Comparison of ENCODE assay signal across 1 cellular context in genomic region chr17:32127156-32127897, GRCh38.
TF ChIP-seq lines count a peak whose summit lies in the region.

No MANE protein-coding gene starts in this region.

TF ChIP-seq in K562, 482 proteins besides CTCF, POLR2A, EP300 and RAD21 (continued from another document and continues in another):
- TF ChIP-seq ZNF121 (CRISPR knock-in tag; conservative IDR thresholded peaks at IDR 0.05) (no peak), ZNF316 (IDR thresholded peaks at IDR 0.05) (no peak), CXXC5 (CRISPR knock-in tag; IDR thresholded peaks at IDR 0.05) (peak; percentile 78), NUFIP1 (IDR thresholded peaks at IDR 0.05; ENCODE audit: partially characterized antibody) (no peak), CCNT2 (IDR thresholded peaks at IDR 0.05; ENCODE audit: borderline replicate concordance, extremely low read depth, insufficient read length, low read depth, low read length) (peak; percentile 40), POLR2G (IDR thresholded peaks at IDR 0.05; ENCODE audit: low read depth, low read length) (peak; percentile 82), NRF1 (conservative IDR thresholded peaks at IDR 0.05 in 1 of 2, IDR thresholded peaks at IDR 0.05 in 1 of 2) (peak; percentile 90 to 91), CREBBP (IDR thresholded peaks at IDR 0.05; ENCODE audit: low read depth, low read length) (no peak), NCOA1 (IDR thresholded peaks at IDR 0.05; ENCODE audit: low read depth) (no peak), ZBTB11 (CRISPR knock-in tag; IDR thresholded peaks at IDR 0.05) (0 out of 6 replicates have a peak, but pooled peaks of 1 of the 3 experiments have one; percentile 53), THAP12 (CRISPR knock-in tag; IDR thresholded peaks at IDR 0.05) (0 out of 2 replicates have a peak, but pooled peaks have one; percentile 14), GMEB1 (CRISPR knock-in tag; IDR thresholded peaks at IDR 0.05) (peak; percentile 40; the same call in 1 of the 2 replicates), SMAD4 (CRISPR knock-in tag; conservative IDR thresholded peaks at IDR 0.05) (peak; percentile 51; the same call in 1 of the 2 replicates), PPARD (CRISPR knock-in tag; IDR thresholded peaks at IDR 0.05) (no peak), MAX (CRISPR knock-in tag; IDR thresholded peaks at IDR 0.05) (0 out of 2 replicates have a peak, but pooled peaks have one; percentile 31), CBX5 (IDR thresholded peaks at IDR 0.05; ENCODE audit: borderline replicate concordance, low read depth) (no peak), RB1 (IDR thresholded peaks at IDR 0.05; ENCODE audit: low read depth) (0 out of 2 replicates have a peak, but pooled peaks have one; percentile 51), ZNF263 (CRISPR knock-in tag; IDR thresholded peaks at IDR 0.05; ENCODE audit: borderline replicate concordance) (peak; percentile 34; the same call in 1 of the 2 replicates), KLF1 (tag; IDR thresholded peaks at IDR 0.05) (peak; percentile 84), ZBTB40 (IDR thresholded peaks at IDR 0.05) (peak; percentile 65; the same call in 1 of the 2 replicates), ZBTB40 (CRISPR knock-in tag; IDR thresholded peaks at IDR 0.05) (no peak), MTA3 (IDR thresholded peaks at IDR 0.05; ENCODE audit: borderline replicate concordance) (peak; percentile 72; the same call in 1 of the 2 replicates), KAT7 (CRISPR knock-in tag; IDR thresholded peaks at IDR 0.05; ENCODE audit: borderline replicate concordance) (no peak), ESRRB (CRISPR knock-in tag; IDR thresholded peaks at IDR 0.05; ENCODE audit: borderline replicate concordance) (no peak), GTF2B (IDR thresholded peaks at IDR 0.05; ENCODE audit: extremely low read depth, insufficient read length) (no peak), ZBTB17 (CRISPR knock-in tag; IDR thresholded peaks at IDR 0.05) (0 out of 2 replicates have a peak, but pooled peaks have one; percentile 27), HMG20B (CRISPR knock-in tag; IDR thresholded peaks at IDR 0.05) (no peak), L3MBTL2 (IDR thresholded peaks at IDR 0.05) (peak; percentile 77), GATAD2A (IDR thresholded peaks at IDR 0.05) (0 out of 2 replicates have a peak, but pooled peaks have one; percentile 57), ASH1L (IDR thresholded peaks at IDR 0.05; ENCODE audit: borderline replicate concordance, low read depth, partially characterized antibody) (no peak), USF2 (CRISPR knock-in tag; IDR thresholded peaks at IDR 0.05) (peak; percentile 74), RBBP5 (IDR thresholded peaks at IDR 0.05; ENCODE audit: borderline replicate concordance, insufficient read depth, low read length, poor library complexity, severe bottlenecking) (peak; percentile 77), NEUROD1 (IDR thresholded peaks at IDR 0.05; ENCODE audit: borderline replicate concordance, low read depth, low read length, partially characterized antibody) (peak; percentile 48), ZNF511 (CRISPR knock-in tag; IDR thresholded peaks at IDR 0.05) (no peak), SMARCB1 (IDR thresholded peaks at IDR 0.05; ENCODE audit: insufficient read length, low read depth) (no peak), ZNF512 (tag; IDR thresholded peaks at IDR 0.05) (no peak), TGIF2 (CRISPR knock-in tag; IDR thresholded peaks at IDR 0.05) (no peak)
